ENCODE assay signal across 8 cellular contexts in genomic region chr19:19386373-19386869, GRCh38. TPM values are rescaled to one million over a fixed set of nuclear protein-coding genes. Genes with fewer than 3 reads are reported as not detected.
A peak's percentile ranks its signal among the peaks of the same experiment; 100 is the strongest.
DNase-seq lines count a peak whose midpoint lies in the region; TF ChIP-seq lines count a peak whose summit lies in the region.

No MANE protein-coding gene starts in this region.

- peak overlapping the region; percentile 98 for H3K27ac Mint-ChIP-seq in MCF 10A (ENCODE audit: low read depth, unreplicated experiment)

- POLR2A ChIA-PET in MCF 10A (lab: Yijun Ruan, JAX): no interaction called here

- H3K27me3 Mint-ChIP-seq in MCF 10A (ENCODE audit: insufficient read depth, unreplicated experiment): no peaks in the 10 kb centered on the region

- peak overlapping the region; percentile 23; the same call in 1 of the 2 replicates for H2AFZ ChIP-seq in Loucy (ENCODE audit: low read length)

- DNase-seq in AG10803 (ENCODE audit: low read depth): no peak
- DNase-seq in MCF 10A (ENCODE audit: unreplicated experiment): no peak
- no peak for DNase-seq in NCI-H1436 (lab: John Stamatoyannopoulos, UW)
- no peak for DNase-seq in SKM-1 treated with dmso at 0.1 percent for 144 hours (lab: John Stamatoyannopoulos, UW; ENCODE audit: unreplicated experiment)
- no peak for DNase-seq in NCI-H2107 (lab: John Stamatoyannopoulos, UW)
- DNase-seq in AG20443 (ENCODE audit: low spot score): no peak

- H3K4me1 Mint-ChIP-seq in MCF 10A (ENCODE audit: insufficient read depth, unreplicated experiment): peaks cover 42% of the 10 kb centered on the region

- H3K4me1 ChIP-seq in Loucy (ENCODE audit: insufficient read depth, low read length, poor library complexity, severe bottlenecking) (peaks cover 47% of the 10 kb centered on the region), muscle layer of colon (ENCODE audit: insufficient read depth, low read length) (peaks cover 23% of the 10 kb centered on the region)

- H3K9ac ChIP-seq in Loucy (ENCODE audit: low read depth, low read length, poor library complexity, severe bottlenecking): peak overlapping the region; percentile 99
- peak overlapping the region; percentile 67 for H3K9ac ChIP-seq in muscle layer of colon (ENCODE audit: low read length)

- no peaks in the 10 kb centered on the region for H3K9me3 Mint-ChIP-seq in MCF 10A (ENCODE audit: unreplicated experiment)

- peaks cover 13% of the 10 kb centered on the region for H3K36me3 Mint-ChIP-seq in MCF 10A (ENCODE audit: insufficient read depth, unreplicated experiment)

- peak overlapping the region; percentile 97 for H3K4me2 ChIP-seq in Loucy (ENCODE audit: low read depth, low read length, poor library complexity, severe bottlenecking)

- H3K27me3 ChIP-seq in Loucy (ENCODE audit: insufficient read depth, low read length, poor library complexity, severe bottlenecking): no peaks in the 10 kb centered on the region
- H3K27me3 ChIP-seq in muscle layer of colon (ENCODE audit: control insufficient read depth in 1 of 2, insufficient read depth in 2 of 2, low read length in 2 of 2): no peaks in the 10 kb centered on the region

- TF ChIP-seq CTCF in AG10803 (conservative IDR thresholded peaks at IDR 0.05; ENCODE audit: low read length) (peak; percentile 20; the same call in 1 of the 2 replicates), Loucy (conservative IDR thresholded peaks at IDR 0.05; ENCODE audit: low read length) (peak; percentile 39), MCF 10A (IDR thresholded peaks at IDR 0.05; ENCODE audit: unreplicated experiment) (no peak)

- CTCF ChIA-PET in MCF 10A (lab: Yijun Ruan, JAX): no interaction called here

- H3K4me3 ChIP-seq in AG10803 (ENCODE audit: low read length): peak overlapping the region; percentile 74
- H3K4me3 ChIP-seq in Loucy (ENCODE audit: low read length, poor library complexity, severe bottlenecking): peak overlapping the region; percentile 100
- peak overlapping the region; percentile 54 to 88 for H3K4me3 ChIP-seq in muscle layer of colon (ENCODE audit: low read depth in 1 of 2, low read length in 2 of 2)

- H4K20me1 ChIP-seq in Loucy (ENCODE audit: insufficient read depth, low read length, poor library complexity, severe bottlenecking): peaks cover 44% of the 10 kb centered on the region

- H3K4me3 Mint-ChIP-seq in MCF 10A (ENCODE audit: unreplicated experiment): peak overlapping the region; percentile 95

- no peak overlapping the region for H3K27ac ChIP-seq in muscle layer of colon (ENCODE audit: low read depth, low read length)

- H3K36me3 ChIP-seq in Loucy (ENCODE audit: insufficient read depth, low read length) (no peaks in the 10 kb centered on the region), muscle layer of colon (ENCODE audit: insufficient read depth, low read length) (no peaks in the 10 kb centered on the region)

- H3F3A ChIP-seq in Loucy (ENCODE audit: low read depth): no peaks in the 10 kb centered on the region; the same call in 1 of the 2 replicates

- BruUV-seq in MCF 10A (replicated peaks; lab: Mats Ljungman, UMichigan): TSS peak; percentile 11

- intact Hi-C loops in MCF 10A (cut with micrococcal nuclease): loop anchor here (5.0 kb wide), 1 partner anchor 106 kb away; no protein-coding TSS in a partner anchor

- H3K9me2 ChIP-seq in Loucy (replicated peaks; ENCODE audit: low read depth, low read length): no peaks in the 10 kb centered on the region

- H3K79me2 ChIP-seq in Loucy (ENCODE audit: insufficient read depth, low read length): peaks cover 67% of the 10 kb centered on the region

- no peaks in the 10 kb centered on the region for H3K9me3 ChIP-seq in Loucy (ENCODE audit: insufficient read depth, low read depth, low read length)
- H3K9me3 ChIP-seq in muscle layer of colon (ENCODE audit: low read length): no peaks in the 10 kb centered on the region

RNA-seq across cellular contexts. Expression of gene GATAD2A, which starts 19.1 kb away (rescaled TPM):
- 77.4 and 91.5 TPM in 2 replicates for total RNA-seq in MCF 10A (2022)
